19 cellular contexts compared by ENCODE assay signal in genomic region chr18:63143246-63143847, GRCh38.
DNase-seq lines count a peak whose midpoint lies in the region; ATAC-seq, FAIRE-seq and TF ChIP-seq lines count a peak whose summit lies in the region.
"Had no signal": no experiment of that assay in that cellular context is flagged by ENCODE, and none has a peak within 500 bp of the region (broad histone marks: within the 10 kb centered on the region; RNA-seq: fewer than 3 reads in every experiment).

No MANE protein-coding gene starts in this region.

- no peaks in the 10 kb centered on the region for H3K9me3 ChIP-seq in BE2C
- H3K9me3 ChIP-seq: ascending aorta, gastrocnemius medialis, lower lobe of right lung, thoracic aorta had no signal

- H3K4me1 ChIP-seq in BE2C: no peaks in the 10 kb centered on the region

- intact Hi-C loops in CD14-positive monocyte (cut with micrococcal nuclease): no loop called here

- H3K27ac Mint-ChIP-seq in CD14-positive monocyte (peak overlapping the region in 4 of 7 donors; percentile 19 to 68 (median 49)), nephron progenitor cell (peak overlapping the region; percentile 55)
- H3K27ac Mint-ChIP-seq in activated T-helper 17 cell treated with anti-CD3 and anti-CD28 coated beads, Interleukin-2, amount 50 U/mL, for 72 hours: peak overlapping the region; percentile 58

- H3K4me3 ChIP-seq in BE2C (ENCODE audit: low read depth, low read length): no peak overlapping the region
- H3K4me3 ChIP-seq: ascending aorta, gastrocnemius medialis, lower lobe of right lung, thoracic aorta had no signal

- DNase-seq in CD14-positive monocyte (ENCODE audit: low spot score) (no peak), GM12891 (ENCODE audit: insufficient read length, low spot score) (no peak), nephron progenitor cell (no peak), BE2C (no peak), GM03348 (ENCODE audit: low spot score) (no peak)
- no peak for DNase-seq in effector CD4-positive, alpha-beta T cell
- DNase-seq: activated T-cell treated with anti-CD3 and anti-CD28 coated beads, Interleukin-2, amount 50 U/mL, for 72 hours; C1 segment of cervical spinal cord; DMS79; gastrocnemius medialis; lower lobe of right lung; NCI-H2029 treated with DMSO at 0.1 percent for 48 hours; NCI-H510A treated with DMSO at 0.1 percent for 48 hours; stimulated activated CD4-positive, alpha-beta T cell treated with anti-CD3 and anti-CD28 coated beads, Interleukin-1b, Interleukin-23, amount 100 ng/mL, for 48 hours had no signal

- TF ChIP-seq POLR2A in GM12891 (IDR thresholded peaks at IDR 0.05; ENCODE audit: low read depth, low read length): 0 out of 2 replicates have a peak, but pooled peaks have one; percentile 38

- no peaks in the 10 kb centered on the region for H3K9me3 Mint-ChIP-seq in CD14-positive monocyte
- H3K9me3 Mint-ChIP-seq in activated T-helper 17 cell treated with anti-CD3 and anti-CD28 coated beads, Interleukin-2, amount 50 U/mL, for 72 hours: no peaks in the 10 kb centered on the region
- no peaks in the 10 kb centered on the region for H3K9me3 Mint-ChIP-seq in nephron progenitor cell

- peak overlapping the region; percentile 71 to 90 for H3K4me3 Mint-ChIP-seq in CD14-positive monocyte
- H3K4me3 Mint-ChIP-seq in activated T-helper 17 cell treated with anti-CD3 and anti-CD28 coated beads, Interleukin-2, amount 50 U/mL, for 72 hours: peak overlapping the region; percentile 10
- H3K4me3 Mint-ChIP-seq in nephron progenitor cell: no peak overlapping the region
- H3K4me3 Mint-ChIP-seq: activated T-cell treated with anti-CD3 and anti-CD28 coated beads, Interleukin-2, amount 50 U/mL, for 72 hours had no signal

- H3K27me3 Mint-ChIP-seq in CD14-positive monocyte (ENCODE audit: low read depth in 3 of 3): peaks cover 0 to 3% (median 0%) of the 10 kb centered on the region in 3 donors
- no peaks in the 10 kb centered on the region for H3K27me3 Mint-ChIP-seq in activated T-helper 17 cell treated with anti-CD3 and anti-CD28 coated beads, Interleukin-2, amount 50 U/mL, for 72 hours
- peaks cover 6% of the 10 kb centered on the region for H3K27me3 Mint-ChIP-seq in nephron progenitor cell (ENCODE audit: low read depth, poor library complexity)

- no peaks in the 10 kb centered on the region for H3K27me3 ChIP-seq in BE2C
- H3K27me3 ChIP-seq: ascending aorta, gastrocnemius medialis had no signal

- FAIRE-seq in GM12891 (lab: Jason Lieb, UNC): no peak

- H3K4me1 Mint-ChIP-seq in CD14-positive monocyte (peaks cover 49% of the 10 kb centered on the region), nephron progenitor cell (peaks cover 79% of the 10 kb centered on the region)
- H3K4me1 Mint-ChIP-seq in activated T-helper 17 cell treated with anti-CD3 and anti-CD28 coated beads, Interleukin-2, amount 50 U/mL, for 72 hours: peaks cover 57% of the 10 kb centered on the region

- no peaks in the 10 kb centered on the region for H3K36me3 ChIP-seq in BE2C
- H3K36me3 ChIP-seq: ascending aorta, gastrocnemius medialis, lower lobe of right lung, thoracic aorta had no signal

- no peak for ATAC-seq in activated T-helper 17 cell treated with anti-CD3 and anti-CD28 coated beads, Interleukin-2, amount 50 U/mL, for 72 hours (replicated peaks)
- no peak for ATAC-seq in GM19351 (IDR thresholded peaks at IDR 0.05; ENCODE audit: unreplicated experiment)
- ATAC-seq: activated T-cell treated with anti-CD3 and anti-CD28 coated beads, Interleukin-2, amount 50 U/mL, for 72 hours; gastrocnemius medialis; lower lobe of right lung; sciatic nerve had no signal

- H3K36me3 Mint-ChIP-seq in CD14-positive monocyte (peaks cover 0 to 4% of the 10 kb centered on the region in 2 donors), nephron progenitor cell (ENCODE audit: low read depth) (peaks cover 11% of the 10 kb centered on the region)
- peaks cover 100% of the 10 kb centered on the region for H3K36me3 Mint-ChIP-seq in activated T-helper 17 cell treated with anti-CD3 and anti-CD28 coated beads, Interleukin-2, amount 50 U/mL, for 72 hours (ENCODE audit: low read depth)

- TF ChIP-seq CTCF in CD14-positive monocyte (IDR thresholded peaks at IDR 0.05) (no peak), nephron progenitor cell (IDR thresholded peaks at IDR 0.05) (no peak), BE2C (IDR thresholded peaks at IDR 0.05; ENCODE audit: low read depth, low read length) (no peak)

TF ChIP-seq in GM12891, 5 proteins besides CTCF, POLR2A, EP300 and RAD21:
- TF ChIP-seq TAF1 (IDR thresholded peaks at IDR 0.05; ENCODE audit: low read depth, low read length) (no peak), POLR2AphosphoS5 (IDR thresholded peaks at IDR 0.05; ENCODE audit: low read depth, low read length) (0 out of 2 replicates have a peak, but pooled peaks have one; percentile 15), SPI1 (IDR thresholded peaks at IDR 0.05; ENCODE audit: low read depth, low read length) (no peak), PAX5 (IDR thresholded peaks at IDR 0.05; ENCODE audit: insufficient read depth, low read length, severe bottlenecking) (no peak)
TF ChIP-seq in GM12891: peak in this region for 1.
